ENCODE assay signal across 14 cellular contexts in the genomic region with DNA sequence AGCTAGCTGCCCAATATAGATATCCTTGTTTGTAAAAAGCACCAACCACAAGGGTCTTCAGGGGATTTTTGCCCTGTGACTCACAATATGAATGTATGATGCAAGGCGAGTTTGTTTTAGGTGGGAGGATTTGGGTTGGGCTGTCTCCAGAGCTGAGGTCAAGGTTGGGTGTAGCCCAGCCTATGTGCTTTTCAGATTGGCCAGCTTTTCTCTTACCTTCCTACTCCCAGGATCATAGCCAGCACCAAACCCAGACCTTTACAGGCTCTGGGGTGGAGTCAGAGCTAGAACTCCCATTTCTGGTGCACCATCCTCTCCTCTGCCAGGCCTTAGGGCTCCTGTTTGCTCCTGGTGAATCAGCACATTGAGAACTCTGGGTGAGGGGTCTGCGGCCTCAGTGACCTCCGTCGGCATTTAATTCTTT. TPM values are rescaled to one million over a fixed set of nuclear protein-coding genes. Genes with fewer than 3 reads are reported as not detected.
DNase-seq lines count a peak whose midpoint lies in the region; ATAC-seq, FAIRE-seq and TF ChIP-seq lines count a peak whose summit lies in the region.
"Had no signal": no experiment of that assay in that cellular context is flagged by ENCODE, and none has a peak within 500 bp of the region (broad histone marks: within the 10 kb centered on the region; RNA-seq: fewer than 3 reads in every experiment).

No MANE protein-coding gene starts in this region.

- no peaks in the 10 kb centered on the region for H3K27me3 ChIP-seq in brain microvascular endothelial cell (replicated peaks)
- H3K27me3 ChIP-seq in left lung: no peaks in the 10 kb centered on the region
- no peaks in the 10 kb centered on the region for H3K27me3 ChIP-seq in HAP-1 (ENCODE audit: low read depth)
- H3K27me3 ChIP-seq in transverse colon: no peaks in the 10 kb centered on the region
- H3K27me3 ChIP-seq: neutrophil had no signal

- WGBS in A549 (ENCODE audit: missing lambda C conversion rate): 14% methylated on average over 4 of the region's 4 CpGs
- WGBS in transverse colon (ENCODE audit: low coverage in 1 of 2), 2 donors: 87% methylated on average over 4 of the region's 4 CpGs; no CpG with 5 or more reads in 1 of the 2 donors

- TF ChIP-seq CTCF in A549 (IDR thresholded peaks at IDR 0.05) (no peak), brain microvascular endothelial cell (IDR thresholded peaks at IDR 0.05; ENCODE audit: low read depth, low read length, missing control alignments) (no peak), left lung (IDR thresholded peaks at IDR 0.05) (no peak), transverse colon (IDR thresholded peaks at IDR 0.05) (no peak)

- H3K27ac ChIP-seq in A549 (peak overlapping the region; percentile 89 to 95), brain microvascular endothelial cell (no peak overlapping the region), left lung (no peak overlapping the region), transverse colon (no peak overlapping the region)
- H3K27ac ChIP-seq: neutrophil had no signal

- in situ Hi-C loops in brain microvascular endothelial cell (cut with HindIII; ENCODE audit: low pct_ligation_motif_present, low sequenced_read_pairs): no loop called here
- in situ Hi-C loops in HAP-1 (cut with MboI; ENCODE audit: low sequenced_read_pairs): no loop called here
- in situ Hi-C loops in transverse colon (cut with MboI; ENCODE audit: low pct_ligation_motif_present in 1 of 4, low pct_unique_long_range_greater_than_20kb in 1 of 4, low sequenced_read_pairs in 3 of 4): no loop called here

- CTCF ChIA-PET in A549 (lab: Yijun Ruan, JAX): interaction anchor here (1.3 to 3.4 kb wide), 4 partner anchors 8 to 371 kb away, joined by 5 to 12 read pairs (median 8); no protein-coding TSS in a partner anchor

- ATAC-seq in A549: peak; percentile 77 to 91
- peak; percentile 54 for ATAC-seq in HG03432 (IDR thresholded peaks at IDR 0.05; ENCODE audit: unreplicated experiment)
- peak; percentile 75 for ATAC-seq in left lung
- ATAC-seq: T-helper 17 cell had no signal

- POLR2A ChIA-PET in A549 (lab: Yijun Ruan, JAX): interaction anchor here (0.9 to 1.8 kb wide), 4 partner anchors 24 to 58 kb away, joined by 3 to 11 read pairs (median 6); a partner anchor contains a TSS

- H3K4me3 ChIP-seq in A549: no peak overlapping the region
- H3K4me3 ChIP-seq in brain microvascular endothelial cell (ENCODE audit: low read depth, low read length): no peak overlapping the region
- H3K4me3 ChIP-seq in left lung: no peak overlapping the region
- no peak overlapping the region for H3K4me3 ChIP-seq in HAP-1
- no peak overlapping the region for H3K4me3 ChIP-seq in transverse colon

- TF ChIP-seq RAD21 in A549 (conservative IDR thresholded peaks at IDR 0.05 in 1 of 2, IDR thresholded peaks at IDR 0.05 in 1 of 2): no peak

- FAIRE-seq in A549 (lab: Jason Lieb, UNC): no peak

- H3K4me2 ChIP-seq in A549: peak overlapping the region; percentile 81

- H3K36me3 ChIP-seq in brain microvascular endothelial cell (replicated peaks) (no peaks in the 10 kb centered on the region), left lung (no peaks in the 10 kb centered on the region), HAP-1 (replicated peaks) (no peaks in the 10 kb centered on the region), transverse colon (no peaks in the 10 kb centered on the region)
- H3K36me3 ChIP-seq: neutrophil had no signal

- peak; percentile 25 to 91 for DNase-seq in A549 (ENCODE audit: low read depth in 1 of 2, low spot score in 1 of 2)
- DNase-seq in brain microvascular endothelial cell: peak; percentile 20
- no peak for DNase-seq in left lung
- no peak for DNase-seq in stimulated activated CD4-positive, alpha-beta T cell treated with anti-CD3 and anti-CD28 coated beads, Interleukin-2, amount 100 ng/mL, for 24 hours
- DNase-seq in HAP-1 (ENCODE audit: low spot score in 2 of 2): no peak
- DNase-seq in mucosa of gallbladder (ENCODE audit: low spot score): no peak
- DNase-seq in transverse colon: no peak
- DNase-seq: immature natural killer cell; NCI-H2171; stimulated activated CD4-positive, alpha-beta T cell treated with anti-CD3 and anti-CD28 coated beads, Interleukin-1b, Interleukin-23, amount 100 ng/mL, for 48 hours; stimulated activated naive CD4-positive, alpha-beta T cell; T-helper 17 cell had no signal

- peaks cover 52% of the 10 kb centered on the region for H3K4me1 ChIP-seq in A549
- H3K4me1 ChIP-seq in left lung: no peaks in the 10 kb centered on the region
- no peaks in the 10 kb centered on the region for H3K4me1 ChIP-seq in HAP-1
- H3K4me1 ChIP-seq in transverse colon: peaks cover 0 to 9% (median 3%) of the 10 kb centered on the region in 4 donors

- peak in 1 of 2 experiments; percentile 49; a peak in 1 of 5 replicates for TF ChIP-seq EP300 in A549 (IDR thresholded peaks at IDR 0.05)
- no peak for TF ChIP-seq EP300 in transverse colon (IDR thresholded peaks at IDR 0.05; ENCODE audit: low read depth)

- H3K9me3 ChIP-seq in A549 (no peaks in the 10 kb centered on the region), left lung (no peaks in the 10 kb centered on the region), HAP-1 (no peaks in the 10 kb centered on the region), transverse colon (no peaks in the 10 kb centered on the region)
- H3K9me3 ChIP-seq: neutrophil had no signal

- intact Hi-C loops in left lung (cut with DNase I): no loop called here
- intact Hi-C loops in transverse colon (cut with DNase I; ENCODE audit: low total_unique reads): no loop called here

- TF ChIP-seq POLR2A in A549 (IDR thresholded peaks at IDR 0.05; ENCODE audit: low read length) (no peak), transverse colon (IDR thresholded peaks at IDR 0.05) (no peak)

TF ChIP-seq in A549, 52 proteins besides CTCF, POLR2A, EP300 and RAD21 (continues in another document):
- TF ChIP-seq, protein P1, sequence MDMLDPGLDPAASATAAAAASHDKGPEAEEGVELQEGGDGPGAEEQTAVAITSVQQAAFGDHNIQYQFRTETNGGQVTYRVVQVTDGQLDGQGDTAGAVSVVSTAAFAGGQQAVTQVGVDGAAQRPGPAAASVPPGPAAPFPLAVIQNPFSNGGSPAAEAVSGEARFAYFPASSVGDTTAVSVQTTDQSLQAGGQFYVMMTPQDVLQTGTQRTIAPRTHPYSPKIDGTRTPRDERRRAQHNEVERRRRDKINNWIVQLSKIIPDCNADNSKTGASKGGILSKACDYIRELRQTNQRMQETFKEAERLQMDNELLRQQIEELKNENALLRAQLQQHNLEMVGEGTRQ (IDR thresholded peaks at IDR 0.05): no peak
- TF ChIP-seq FOSL2 (IDR thresholded peaks at IDR 0.05): 0 out of 2 replicates have a peak, but pooled peaks have one; percentile 29
- TF ChIP-seq FOSL2 (CRISPR knock-in tag; IDR thresholded peaks at IDR 0.05): peak; percentile 85
- TF ChIP-seq, protein P2, sequence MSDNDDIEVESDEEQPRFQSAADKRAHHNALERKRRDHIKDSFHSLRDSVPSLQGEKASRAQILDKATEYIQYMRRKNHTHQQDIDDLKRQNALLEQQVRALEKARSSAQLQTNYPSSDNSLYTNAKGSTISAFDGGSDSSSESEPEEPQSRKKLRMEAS (IDR thresholded peaks at IDR 0.05): no peak
- no peak for TF ChIP-seq ZFP36 (IDR thresholded peaks at IDR 0.05; ENCODE audit: borderline replicate concordance, partially characterized antibody)
- TF ChIP-seq, protein P3, sequence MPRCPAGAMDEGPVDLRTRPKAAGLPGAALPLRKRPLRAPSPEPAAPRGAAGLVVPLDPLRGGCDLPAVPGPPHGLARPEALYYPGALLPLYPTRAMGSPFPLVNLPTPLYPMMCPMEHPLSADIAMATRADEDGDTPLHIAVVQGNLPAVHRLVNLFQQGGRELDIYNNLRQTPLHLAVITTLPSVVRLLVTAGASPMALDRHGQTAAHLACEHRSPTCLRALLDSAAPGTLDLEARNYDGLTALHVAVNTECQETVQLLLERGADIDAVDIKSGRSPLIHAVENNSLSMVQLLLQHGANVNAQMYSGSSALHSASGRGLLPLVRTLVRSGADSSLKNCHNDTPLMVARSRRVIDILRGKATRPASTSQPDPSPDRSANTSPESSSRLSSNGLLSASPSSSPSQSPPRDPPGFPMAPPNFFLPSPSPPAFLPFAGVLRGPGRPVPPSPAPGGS (IDR thresholded peaks at IDR 0.05): no peak
- no peak for TF ChIP-seq POLR2AphosphoS2 (conservative IDR thresholded peaks at IDR 0.05; ENCODE audit: low read length)
- TF ChIP-seq JUNB (IDR thresholded peaks at IDR 0.05): peak; percentile 40; the same call in 1 of the 2 replicates
- peak; percentile 48; the same call in 1 of the 2 replicates for TF ChIP-seq GATA3 (IDR thresholded peaks at IDR 0.05; ENCODE audit: borderline replicate concordance)
- TF ChIP-seq EHMT2 (IDR thresholded peaks at IDR 0.05; ENCODE audit: low read depth): no peak
- TF ChIP-seq ZC3H11A (IDR thresholded peaks at IDR 0.05): no peak
- TF ChIP-seq CHD2 (IDR thresholded peaks at IDR 0.05; ENCODE audit: low read length, partially characterized antibody): no peak
- TF ChIP-seq, protein P4, sequence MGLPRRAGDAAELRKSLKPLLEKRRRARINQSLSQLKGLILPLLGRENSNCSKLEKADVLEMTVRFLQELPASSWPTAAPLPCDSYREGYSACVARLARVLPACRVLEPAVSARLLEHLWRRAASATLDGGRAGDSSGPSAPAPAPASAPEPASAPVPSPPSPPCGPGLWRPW (IDR thresholded peaks at IDR 0.05): no peak
- TF ChIP-seq SMC3 (IDR thresholded peaks at IDR 0.05): no peak
- no peak for TF ChIP-seq HEYL (CRISPR knock-in tag; IDR thresholded peaks at IDR 0.05)
- no peak for TF ChIP-seq NPAS2 (CRISPR knock-in tag; IDR thresholded peaks at IDR 0.05; ENCODE audit: borderline replicate concordance)
- no peak for TF ChIP-seq ESRRA (IDR thresholded peaks at IDR 0.05; ENCODE audit: borderline replicate concordance, low read length)
- TF ChIP-seq EHF (CRISPR knock-in tag; IDR thresholded peaks at IDR 0.05): no peak
- no peak for TF ChIP-seq CHD4 (IDR thresholded peaks at IDR 0.05; ENCODE audit: borderline replicate concordance)

RNA-seq across cellular contexts. Expression of a gene that starts 55.6 kb away (rescaled TPM):
- polyA plus RNA-seq in A549 (2011; rRNA removed): 160 and 163 TPM in 2 replicates
- 41.0 and 50.0 TPM in 2 replicates for polyA plus RNA-seq in A549 (2012; cell fraction: cytosol; rRNA removed)
- polyA plus RNA-seq in A549 (2012; cell fraction: nucleus; rRNA removed): 15.8 and 16.0 TPM in 2 replicates
- polyA plus RNA-seq in A549 (2017; fragmentation: RNase III; extraction: RNeasy Plus Mini Kit Qiagen cat#74134 plus additional on column Dnase treatment): 90.2 to 100 TPM (median 92.3 TPM) in 3 replicates
- 63.5 and 66.8 TPM in 2 replicates for polyA minus RNA-seq in A549 (2011; rRNA and poly(A)+ RNA removed)
- 10 to 100 TPM; 21.8 to 35.0 TPM for total RNA-seq in left lung
- total RNA-seq in mucosa of gallbladder: 41.7 TPM
- 10 to 100 TPM in 2 of 4 donors, 1 to 10 TPM in 2; 6.0 to 12.5 (median 10.0) TPM for total RNA-seq in transverse colon

Comparison
In these comparisons a context has a peak if more than half of its experiments do, and no peak if none do; other contexts are left out.
1. DNase-seq: peak in A549 (2 of 2) and brain microvascular endothelial cell (single experiment); none in left lung (0 of 2), stimulated activated CD4-positive, alpha-beta T cell treated with anti-CD3 and anti-CD28 coated beads, Interleukin-2, amount 100 ng/mL, for 24 hours (0 of 2), HAP-1 (0 of 2), mucosa of gallbladder (single experiment) and transverse colon (single experiment).
2. H3K27ac ChIP-seq: peak in A549 (2 of 2); none in brain microvascular endothelial cell (single experiment), left lung (0 of 2) and transverse colon (0 of 4).
3. Peak in every context shown above with its lines, with median percentiles within 50 percentile points of each other: ATAC-seq.